1 cellular context compared by ENCODE assay signal in the genomic region with DNA sequence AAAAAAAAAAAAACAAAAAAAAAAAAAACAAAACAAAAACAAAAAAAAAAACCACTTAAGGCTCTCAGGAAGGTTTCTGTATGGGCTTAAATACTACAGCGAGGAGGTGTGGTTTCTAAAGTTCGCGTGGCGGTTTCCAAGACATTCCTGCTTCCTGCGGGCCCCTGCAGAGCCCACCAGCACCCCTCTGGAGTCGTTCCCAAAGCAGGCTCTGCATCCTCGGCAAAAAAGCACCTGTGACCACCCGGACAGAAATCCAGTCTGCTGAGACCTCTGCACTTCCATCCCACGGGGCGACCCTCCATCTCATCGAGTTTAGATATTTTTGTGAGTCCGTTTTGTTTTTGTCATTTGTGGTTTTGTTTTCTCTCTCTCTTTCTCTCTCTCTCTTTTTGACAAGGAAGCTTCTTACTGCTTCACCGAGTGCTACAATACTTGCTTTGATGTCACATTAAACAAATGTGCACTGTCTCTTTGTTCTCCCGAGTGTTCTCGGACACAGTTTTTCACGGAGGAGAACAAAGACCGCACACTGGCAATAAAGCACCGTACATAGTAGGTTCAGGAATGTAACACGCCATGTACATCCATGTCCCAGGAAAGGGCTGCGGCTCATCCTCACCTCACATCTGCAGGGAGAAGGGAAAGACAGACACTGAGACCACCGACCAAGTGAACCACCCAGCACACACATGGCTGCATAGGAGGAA.
TF ChIP-seq lines count a peak whose summit lies in the region.

No MANE protein-coding gene starts in this region.

TF ChIP-seq in HepG2, 621 proteins besides CTCF, POLR2A, EP300 and RAD21:
- TF ChIP-seq, protein P1, sequence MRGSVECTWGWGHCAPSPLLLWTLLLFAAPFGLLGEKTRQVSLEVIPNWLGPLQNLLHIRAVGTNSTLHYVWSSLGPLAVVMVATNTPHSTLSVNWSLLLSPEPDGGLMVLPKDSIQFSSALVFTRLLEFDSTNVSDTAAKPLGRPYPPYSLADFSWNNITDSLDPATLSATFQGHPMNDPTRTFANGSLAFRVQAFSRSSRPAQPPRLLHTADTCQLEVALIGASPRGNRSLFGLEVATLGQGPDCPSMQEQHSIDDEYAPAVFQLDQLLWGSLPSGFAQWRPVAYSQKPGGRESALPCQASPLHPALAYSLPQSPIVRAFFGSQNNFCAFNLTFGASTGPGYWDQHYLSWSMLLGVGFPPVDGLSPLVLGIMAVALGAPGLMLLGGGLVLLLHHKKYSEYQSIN (CRISPR knock-in tag; IDR thresholded peaks at IDR 0.05; ENCODE audit: borderline replicate concordance): no peak
- TF ChIP-seq, protein P2, sequence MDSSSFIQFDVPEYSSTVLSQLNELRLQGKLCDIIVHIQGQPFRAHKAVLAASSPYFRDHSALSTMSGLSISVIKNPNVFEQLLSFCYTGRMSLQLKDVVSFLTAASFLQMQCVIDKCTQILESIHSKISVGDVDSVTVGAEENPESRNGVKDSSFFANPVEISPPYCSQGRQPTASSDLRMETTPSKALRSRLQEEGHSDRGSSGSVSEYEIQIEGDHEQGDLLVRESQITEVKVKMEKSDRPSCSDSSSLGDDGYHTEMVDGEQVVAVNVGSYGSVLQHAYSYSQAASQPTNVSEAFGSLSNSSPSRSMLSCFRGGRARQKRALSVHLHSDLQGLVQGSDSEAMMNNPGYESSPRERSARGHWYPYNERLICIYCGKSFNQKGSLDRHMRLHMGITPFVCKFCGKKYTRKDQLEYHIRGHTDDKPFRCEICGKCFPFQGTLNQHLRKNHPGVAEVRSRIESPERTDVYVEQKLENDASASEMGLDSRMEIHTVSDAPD (CRISPR knock-in tag; IDR thresholded peaks at IDR 0.05): no peak
- TF ChIP-seq, protein P3, sequence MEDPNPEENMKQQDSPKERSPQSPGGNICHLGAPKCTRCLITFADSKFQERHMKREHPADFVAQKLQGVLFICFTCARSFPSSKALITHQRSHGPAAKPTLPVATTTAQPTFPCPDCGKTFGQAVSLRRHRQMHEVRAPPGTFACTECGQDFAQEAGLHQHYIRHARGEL (CRISPR knock-in tag; IDR thresholded peaks at IDR 0.05): no peak
- TF ChIP-seq CHD2 (IDR thresholded peaks at IDR 0.05; ENCODE audit: low read depth, low read length) (no peak), ZFP62 (CRISPR knock-in tag; IDR thresholded peaks at IDR 0.05) (no peak), ZNF629 (CRISPR knock-in tag; conservative IDR thresholded peaks at IDR 0.05) (no peak), ZFP36 (IDR thresholded peaks at IDR 0.05; ENCODE audit: borderline replicate concordance, low read depth, low read length, partially characterized antibody) (no peak), IKZF4 (CRISPR knock-in tag; IDR thresholded peaks at IDR 0.05; ENCODE audit: borderline replicate concordance, low read depth, not compliant biosample characterization) (no peak), ISX (CRISPR knock-in tag; conservative IDR thresholded peaks at IDR 0.05) (no peak), HES4 (CRISPR knock-in tag; IDR thresholded peaks at IDR 0.05; ENCODE audit: borderline replicate concordance) (no peak), ZFP90 (CRISPR knock-in tag; IDR thresholded peaks at IDR 0.05; ENCODE audit: borderline replicate concordance) (no peak), MTF1 (CRISPR knock-in tag; IDR thresholded peaks at IDR 0.05) (no peak), HMG20B (CRISPR knock-in tag; conservative IDR thresholded peaks at IDR 0.05) (no peak), CAMTA2 (CRISPR knock-in tag; IDR thresholded peaks at IDR 0.05; ENCODE audit: borderline replicate concordance) (no peak), STAT5B (CRISPR knock-in tag; IDR thresholded peaks at IDR 0.05) (no peak)
- TF ChIP-seq, protein P4, sequence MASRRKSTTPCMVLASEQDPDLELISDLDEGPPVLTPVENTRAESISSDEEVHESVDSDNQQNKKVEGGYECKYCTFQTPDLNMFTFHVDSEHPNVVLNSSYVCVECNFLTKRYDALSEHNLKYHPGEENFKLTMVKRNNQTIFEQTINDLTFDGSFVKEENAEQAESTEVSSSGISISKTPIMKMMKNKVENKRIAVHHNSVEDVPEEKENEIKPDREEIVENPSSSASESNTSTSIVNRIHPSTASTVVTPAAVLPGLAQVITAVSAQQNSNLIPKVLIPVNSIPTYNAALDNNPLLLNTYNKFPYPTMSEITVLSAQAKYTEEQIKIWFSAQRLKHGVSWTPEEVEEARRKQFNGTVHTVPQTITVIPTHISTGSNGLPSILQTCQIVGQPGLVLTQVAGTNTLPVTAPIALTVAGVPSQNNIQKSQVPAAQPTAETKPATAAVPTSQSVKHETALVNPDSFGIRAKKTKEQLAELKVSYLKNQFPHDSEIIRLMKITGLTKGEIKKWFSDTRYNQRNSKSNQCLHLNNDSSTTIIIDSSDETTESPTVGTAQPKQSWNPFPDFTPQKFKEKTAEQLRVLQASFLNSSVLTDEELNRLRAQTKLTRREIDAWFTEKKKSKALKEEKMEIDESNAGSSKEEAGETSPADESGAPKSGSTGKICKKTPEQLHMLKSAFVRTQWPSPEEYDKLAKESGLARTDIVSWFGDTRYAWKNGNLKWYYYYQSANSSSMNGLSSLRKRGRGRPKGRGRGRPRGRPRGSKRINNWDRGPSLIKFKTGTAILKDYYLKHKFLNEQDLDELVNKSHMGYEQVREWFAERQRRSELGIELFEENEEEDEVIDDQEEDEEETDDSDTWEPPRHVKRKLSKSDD (CRISPR knock-in tag; IDR thresholded peaks at IDR 0.05; ENCODE audit: low read depth): no peak
- TF ChIP-seq, protein P5, sequence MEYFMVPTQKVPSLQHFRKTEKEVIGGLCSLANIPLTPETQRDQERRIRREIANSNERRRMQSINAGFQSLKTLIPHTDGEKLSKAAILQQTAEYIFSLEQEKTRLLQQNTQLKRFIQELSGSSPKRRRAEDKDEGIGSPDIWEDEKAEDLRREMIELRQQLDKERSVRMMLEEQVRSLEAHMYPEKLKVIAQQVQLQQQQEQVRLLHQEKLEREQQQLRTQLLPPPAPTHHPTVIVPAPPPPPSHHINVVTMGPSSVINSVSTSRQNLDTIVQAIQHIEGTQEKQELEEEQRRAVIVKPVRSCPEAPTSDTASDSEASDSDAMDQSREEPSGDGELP (IDR thresholded peaks at IDR 0.05; ENCODE audit: borderline replicate concordance, low read depth): no peak
